In the genomic region with DNA sequence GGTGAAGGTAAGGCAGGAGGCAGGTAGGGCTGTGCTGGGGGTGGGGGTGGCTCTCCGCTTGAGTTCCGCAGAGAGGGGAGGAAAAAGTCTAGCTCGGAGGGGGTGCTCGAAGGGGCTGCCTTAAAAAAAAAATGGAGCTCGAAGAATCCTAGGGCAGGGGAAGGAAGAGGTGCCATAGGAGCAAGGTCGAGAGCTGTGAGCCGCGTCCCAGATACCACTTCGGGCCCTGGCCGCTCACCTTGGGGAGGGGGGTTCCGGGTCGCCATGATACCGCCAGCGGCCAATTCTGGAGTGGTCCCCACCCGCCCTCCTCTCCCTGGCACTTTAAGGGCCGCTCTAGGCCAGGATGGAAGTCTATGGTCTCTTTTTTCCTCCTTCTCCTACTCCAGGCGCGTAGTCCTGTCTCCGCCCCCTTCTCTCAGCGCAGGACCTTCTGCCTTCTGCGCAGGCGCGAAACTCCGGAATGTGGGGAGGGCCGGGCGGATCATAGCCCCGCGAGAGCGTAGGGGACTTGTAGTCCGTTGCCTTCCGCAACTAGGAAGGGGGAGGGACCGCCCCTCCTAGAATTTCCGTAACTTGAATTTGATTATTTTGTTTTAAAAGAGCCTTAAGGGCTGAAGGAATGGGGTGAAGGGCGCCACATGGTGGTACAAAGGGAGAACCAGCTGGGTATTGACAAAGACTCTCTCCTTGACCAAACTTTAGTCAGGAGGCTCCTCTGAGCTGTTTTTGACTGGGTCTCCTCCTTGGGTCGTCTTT, we compare ENCODE assay signal across 8 cellular contexts. TPM values are rescaled to one million over a fixed set of nuclear protein-coding genes. Genes with fewer than 3 reads are reported as not detected.
A peak's percentile ranks its signal among the peaks of the same experiment; 100 is the strongest.
DNase-seq lines count a peak whose midpoint lies in the region; ATAC-seq lines count a peak whose summit lies in the region.

TSS of gene FUNDC1 (minus strand) at position 293 of the 759 bp plus-strand sequence. CDS start at position 266, 27 bp downstream.

- ATAC-seq in GM21526 (IDR thresholded peaks at IDR 0.05; ENCODE audit: low FRiP score, unreplicated experiment), result peak; percentile 98

- peak within 1 kb of the TSS; percentile 37 for H3K27ac ChIP-seq in epithelial cell of prostate

- DNase-seq in DMS 273 treated with DMSO at 0.1 percent for 48 hours (lab: John Stamatoyannopoulos, UW) (peak; percentile 91), HuH-7.5 (ENCODE audit: low spot score) (peak; percentile 46), OCI-M1 (lab: John Stamatoyannopoulos, UW) (peak; percentile 97), activated T-cell treated with anti-CD3 and anti-CD28 coated beads for 48 hours (ENCODE audit: low read depth) (peak; percentile 80), epithelial cell of prostate (ENCODE audit: low read depth, low spot score) (peak; percentile 48), mucosa of gallbladder (ENCODE audit: low spot score) (peak; percentile 95)
- DNase-seq in stimulated activated CD8-positive, alpha-beta memory T cell treated with anti-CD3 and anti-CD28 coated beads, Interleukin-4, amount 100 ng/mL, for 4 hours (ENCODE audit: low read depth in 2 of 2, low spot score in 1 of 2), result peak; percentile 82 to 85

RNA-seq across cellular contexts. Expression of gene FUNDC1, which starts in this region (rescaled TPM):
- total RNA-seq in mucosa of gallbladder, result 26.4 TPM

Comparison
In these comparisons a context has a peak if more than half of its experiments do, and no peak if none do; other contexts are left out.
1. Peak in every context shown above with its lines: DNase-seq, ATAC-seq and H3K27ac ChIP-seq.
2. DNase-seq: peak in every context shown above with its lines; median percentile 97 in OCI-M1; 95 in mucosa of gallbladder; 91 in DMS 273 treated with DMSO at 0.1 percent for 48 hours; 84 in stimulated activated CD8-positive, alpha-beta memory T cell treated with anti-CD3 and anti-CD28 coated beads, Interleukin-4, amount 100 ng/mL, for 4 hours; 80 in activated T-cell treated with anti-CD3 and anti-CD28 coated beads for 48 hours; 48 in epithelial cell of prostate; 46 in HuH-7.5.